Comparison of ENCODE assay signal across 8 cellular contexts in genomic region chr3:196684548-196685407, GRCh38. TPM values are rescaled to one million over a fixed set of nuclear protein-coding genes. Genes with fewer than 3 reads are reported as not detected.
A peak's percentile ranks its signal among the peaks of the same experiment; 100 is the strongest.
DNase-seq lines count a peak whose midpoint lies in the region; ATAC-seq and TF ChIP-seq lines count a peak whose summit lies in the region.

No MANE protein-coding gene starts in this region.

- intact Hi-C loops in colonic mucosa (cut with DNase I): loop anchor here (2.0 kb wide), 1 partner anchor 76 kb away; no protein-coding TSS in a partner anchor

- H3K27me3 ChIP-seq in colonic mucosa: no peaks in the 10 kb centered on the region

- H3K4me3 ChIP-seq in colonic mucosa: no peak overlapping the region

- ATAC-seq in GM18861 (IDR thresholded peaks at IDR 0.05; ENCODE audit: unreplicated experiment): peak; percentile 83
- peak; percentile 79 for ATAC-seq in HG03108 (IDR thresholded peaks at IDR 0.05; ENCODE audit: unreplicated experiment)

- peak overlapping the region in 1 of 2 donors; percentile 6 for H3K9ac ChIP-seq in colonic mucosa (ENCODE audit: low read depth in 2 of 2, low read length in 2 of 2)

- no peak for DNase-seq in AG09319 (ENCODE audit: extremely low read depth, low read depth)
- peak; percentile 64 for DNase-seq in NCI-H2227 treated with DMSO at 0.1 percent for 48 hours (lab: John Stamatoyannopoulos, UW)
- peak; percentile 57 for DNase-seq in activated CD4-positive, CD25-positive, alpha-beta regulatory T cell treated with anti-CD3 and anti-CD28 coated beads, Interleukin-2, amount 50 U/mL, for 72 hours
- DNase-seq in colonic mucosa: peak; percentile 75
- peak; percentile 48 to 74 for DNase-seq in lung microvascular endothelial cell (ENCODE audit: low read depth in 2 of 2)
- DNase-seq in stimulated activated CD8-positive, alpha-beta memory T cell treated with anti-CD3 and anti-CD28 coated beads, Interleukin-12 subunit alpha, Interleukin-12 subunit beta, amount 100 ng/mL, for 4 hours (ENCODE audit: low read depth): peak; percentile 34

- H3K36me3 ChIP-seq in colonic mucosa: no peaks in the 10 kb centered on the region

- no peak overlapping the region for H3K27ac ChIP-seq in colonic mucosa

- no peaks in the 10 kb centered on the region for H3K9me3 ChIP-seq in colonic mucosa

- peak; percentile 78 for TF ChIP-seq CTCF in AG09319 (IDR thresholded peaks at IDR 0.05; ENCODE audit: low read depth, low read length)
- TF ChIP-seq CTCF in colonic mucosa (IDR thresholded peaks at IDR 0.05): peak; percentile 93

- H3K4me1 ChIP-seq in colonic mucosa: no peaks in the 10 kb centered on the region

RNA-seq across cellular contexts. Expression of gene CEP19, which starts 27.3 kb away (rescaled TPM):
- total RNA-seq in colonic mucosa (under 1 TPM; 0.56 to 0.89 TPM), lung microvascular endothelial cell (3.7 and 5.6 TPM in 2 replicates)

RNA-seq across cellular contexts. Expression of gene PIGX, which starts 27.4 kb away (rescaled TPM):
- total RNA-seq in colonic mucosa: 10 to 100 TPM; 19.5 to 23.3 TPM
- 17.9 and 24.6 TPM in 2 replicates for total RNA-seq in lung microvascular endothelial cell

RNA-seq across cellular contexts. Expression of gene NRROS, which starts 45.3 kb away (rescaled TPM):
- total RNA-seq in colonic mucosa (1 to 10 TPM; 2.1 to 2.2 TPM), lung microvascular endothelial cell (4.8 and 5.7 TPM in 2 replicates)

RNA-seq across cellular contexts. Expression of gene PAK2, which starts 54.9 kb away (rescaled TPM):
- 10 to 100 TPM; 72.5 to 76.5 TPM for total RNA-seq in colonic mucosa
- total RNA-seq in lung microvascular endothelial cell: 47.9 and 55.6 TPM in 2 replicates
